Comparison of ENCODE assay signal across 17 cellular contexts in the genomic region with DNA sequence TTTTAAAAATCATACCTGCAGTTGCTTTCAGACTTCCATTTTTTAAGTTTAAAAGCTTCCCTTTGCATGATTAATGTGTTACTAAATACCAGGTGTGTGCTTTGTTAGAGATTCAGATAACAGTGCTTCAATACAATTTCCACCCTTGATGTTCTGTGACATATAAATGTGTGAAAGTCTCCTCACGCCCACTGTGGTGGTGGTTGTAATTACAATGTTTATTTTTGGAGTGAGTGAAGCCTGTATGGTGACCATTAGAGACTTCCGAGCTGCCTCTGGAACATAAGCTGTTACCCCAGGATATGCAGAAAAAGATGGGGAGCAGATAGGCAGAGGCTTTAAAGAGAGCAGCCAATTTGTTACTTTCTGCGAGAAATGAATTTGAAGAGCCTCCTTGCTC. TPM values are rescaled to one million over a fixed set of nuclear protein-coding genes. Genes with fewer than 3 reads are reported as not detected.
"Had no signal": no experiment of that assay in that cellular context is flagged by ENCODE, and none has a peak within 500 bp of the region (broad histone marks: within the 10 kb centered on the region; RNA-seq: fewer than 3 reads in every experiment).

No MANE protein-coding gene starts in this region.

- H3K4me1 ChIP-seq: upper lobe of left lung had no signal

- H3K36me3 ChIP-seq: ovary, spleen, stomach, upper lobe of left lung had no signal

- H3K36me3 Mint-ChIP-seq: activated naive CD4-positive, alpha-beta T cell treated with anti-CD3 and anti-CD28 coated beads, Interleukin-2, amount 50 U/mL, for 72 hours; immature natural killer cell had no signal

- H3K4me1 Mint-ChIP-seq: central memory CD8-positive, alpha-beta T cell; immature natural killer cell had no signal

- DNase-seq: activated CD4-positive, alpha-beta T cell treated with anti-CD3 and anti-CD28 coated beads, Interleukin-2, amount 50 U/mL, for 48 hours; activated effector memory CD4-positive, alpha-beta T cell treated with Interleukin-2 at 50 U/mL for 16 hours; activated T-cell treated with anti-CD3 and anti-CD28 coated beads, Interleukin-2, amount 50 U/mL, for 24 hours; cortex of kidney; effector CD4-positive, alpha-beta T cell; foreskin melanocyte; immature natural killer cell; ovary; spleen had no signal

- H3K9me3 Mint-ChIP-seq: activated naive CD4-positive, alpha-beta T cell treated with anti-CD3 and anti-CD28 coated beads, Interleukin-2, amount 50 U/mL, for 72 hours; activated T-cell treated with anti-CD3 and anti-CD28 coated beads, Interleukin-2, amount 50 U/mL, for 24 hours; central memory CD8-positive, alpha-beta T cell; neural crest cell had no signal

- H3K9me3 ChIP-seq: ovary, spleen, stomach, testis, upper lobe of left lung had no signal

- H3K27me3 ChIP-seq: ovary, spleen, stomach, testis, upper lobe of left lung had no signal

- H3K4me3 ChIP-seq: ovary, spleen, stomach, testis, upper lobe of left lung had no signal

- H3K4me3 Mint-ChIP-seq: activated T-cell treated with anti-CD3 and anti-CD28 coated beads, Interleukin-2, amount 50 U/mL, for 24 hours; central memory CD8-positive, alpha-beta T cell; immature natural killer cell; neural crest cell had no signal

- H3K27ac Mint-ChIP-seq: activated naive CD4-positive, alpha-beta T cell treated with anti-CD3 and anti-CD28 coated beads, Interleukin-2, amount 50 U/mL, for 72 hours; activated T-cell treated with anti-CD3 and anti-CD28 coated beads, Interleukin-2, amount 50 U/mL, for 24 hours; immature natural killer cell had no signal

- H3K27me3 Mint-ChIP-seq: central memory CD8-positive, alpha-beta T cell had no signal

- H3K27ac ChIP-seq: ovary, stomach, testis, upper lobe of left lung, VCaP had no signal

RNA-seq across cellular contexts. Expression of gene P3H2, which starts 57.2 kb away (rescaled TPM):
- total RNA-seq: activated naive CD4-positive, alpha-beta T cell treated with anti-CD3 and anti-CD28 coated beads, Interleukin-2, amount 50 U/mL, for 72 hours; T-helper 1 cell treated with Interleukin-12 subunit alpha and Interleukin-12 subunit beta and Interleukin-4 antibody, amounts not matched to agents 30 ng/mL and 1 ng/mL, for 36 hours had no signal
